In genomic region chr12:62928632-62929031, GRCh38 we compare ENCODE assay signal across 1 cellular context.
TF ChIP-seq lines count a peak whose summit lies in the region.

No MANE protein-coding gene starts in this region.

TF ChIP-seq in K562, 482 proteins besides CTCF, POLR2A, EP300 and RAD21:
- TF ChIP-seq KHSRP (IDR thresholded peaks at IDR 0.05) = no peak
- TF ChIP-seq, protein P1, sequence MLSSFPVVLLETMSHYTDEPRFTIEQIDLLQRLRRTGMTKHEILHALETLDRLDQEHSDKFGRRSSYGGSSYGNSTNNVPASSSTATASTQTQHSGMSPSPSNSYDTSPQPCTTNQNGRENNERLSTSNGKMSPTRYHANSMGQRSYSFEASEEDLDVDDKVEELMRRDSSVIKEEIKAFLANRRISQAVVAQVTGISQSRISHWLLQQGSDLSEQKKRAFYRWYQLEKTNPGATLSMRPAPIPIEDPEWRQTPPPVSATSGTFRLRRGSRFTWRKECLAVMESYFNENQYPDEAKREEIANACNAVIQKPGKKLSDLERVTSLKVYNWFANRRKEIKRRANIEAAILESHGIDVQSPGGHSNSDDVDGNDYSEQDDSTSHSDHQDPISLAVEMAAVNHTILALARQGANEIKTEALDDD (IDR thresholded peaks at IDR 0.05) = 0 out of 2 replicates have a peak, but pooled peaks have one; percentile 17
